ENCODE assay signal across 14 cellular contexts in genomic region chr10:49387029-49387428, GRCh38. TPM values are rescaled to one million over a fixed set of nuclear protein-coding genes. Genes with fewer than 3 reads are reported as not detected.
A peak's percentile ranks its signal among the peaks of the same experiment; 100 is the strongest.
DNase-seq lines count a peak whose midpoint lies in the region; ATAC-seq and TF ChIP-seq lines count a peak whose summit lies in the region.
"Had no signal": no experiment of that assay in that cellular context is flagged by ENCODE, and none has a peak within 500 bp of the region (broad histone marks: within the 10 kb centered on the region; RNA-seq: fewer than 3 reads in every experiment).

No MANE protein-coding gene starts in this region.

- TF ChIP-seq CTCF in PC-3 (conservative IDR thresholded peaks at IDR 0.05; ENCODE audit: low read depth, low read length) (no peak), fibroblast of lung (conservative IDR thresholded peaks at IDR 0.05 in 1 of 2, IDR thresholded peaks at IDR 0.05 in 1 of 2; ENCODE audit: low read depth in 1 of 2, low read length in 2 of 2) (no peak), endodermal cell (conservative IDR thresholded peaks at IDR 0.05) (no peak)
- no peak for TF ChIP-seq CTCF in CD8-positive, alpha-beta T cell (IDR thresholded peaks at IDR 0.05)

- CTCF ChIA-PET in PC-3 (lab: Charles Lee), result interaction anchor here (0.5 to 1.0 kb wide), 2 partner anchors 21 to 862 kb away, joined by 3 to 5 read pairs; no protein-coding TSS in a partner anchor
- CTCF ChIA-PET in CD8-positive, alpha-beta T cell (lab: Charles Lee), result no interaction called here

- peak; percentile 95 for ATAC-seq in PC-3
- ATAC-seq in GM19351 (IDR thresholded peaks at IDR 0.05; ENCODE audit: unreplicated experiment), result no peak
- no peak for ATAC-seq in CD8-positive, alpha-beta T cell

- intact Hi-C loops in PC-3 (cut with micrococcal nuclease), result no loop called here
- intact Hi-C loops in CD8-positive, alpha-beta T cell (cut with DNase I, micrococcal nuclease), result no loop called here

- H3F3A ChIP-seq in PC-3 (ENCODE audit: low read length, unreplicated experiment), result no peaks in the 10 kb centered on the region

- H3K9me3 Mint-ChIP-seq in endodermal cell, result no peaks in the 10 kb centered on the region
- no peaks in the 10 kb centered on the region for H3K9me3 Mint-ChIP-seq in CD8-positive, alpha-beta T cell

- peaks cover 25% of the 10 kb centered on the region for H3K27me3 Mint-ChIP-seq in endodermal cell (ENCODE audit: insufficient read depth)
- peaks cover 37% of the 10 kb centered on the region for H3K27me3 Mint-ChIP-seq in CD8-positive, alpha-beta T cell (ENCODE audit: low read depth)

- no peaks in the 10 kb centered on the region for H3K4me1 Mint-ChIP-seq in endodermal cell
- no peaks in the 10 kb centered on the region for H3K4me1 Mint-ChIP-seq in CD8-positive, alpha-beta T cell (ENCODE audit: low read depth)
- H3K4me1 Mint-ChIP-seq: neural progenitor cell had no signal

- H2AFZ ChIP-seq in PC-3 (ENCODE audit: low read length) (0 out of 2 replicates have a peak overlapping the region, but pooled peaks have one; percentile 8), fibroblast of lung (ENCODE audit: low read length) (no peak overlapping the region)
- H2AFZ ChIP-seq: neural progenitor cell had no signal

- H3K27ac ChIP-seq in PC-3 (ENCODE audit: low read length), result peak overlapping the region; percentile 27
- no peak overlapping the region for H3K27ac ChIP-seq in fibroblast of lung (ENCODE audit: insufficient read depth, low read length)
- no peak overlapping the region for H3K27ac ChIP-seq in endodermal cell (ENCODE audit: low read depth, low read length)
- H3K27ac ChIP-seq in CD8-positive, alpha-beta T cell (ENCODE audit: low read depth, low read length), result no peak overlapping the region
- H3K27ac ChIP-seq: neural progenitor cell, thoracic aorta had no signal

- no TSS peak for BruUV-seq in PC-3 (replicated peaks; lab: Mats Ljungman, UMichigan)

- DNase-seq in GM04503 (ENCODE audit: low read depth) (peak; percentile 35), PC-3 (peak; percentile 100), fibroblast of lung (ENCODE audit: low read depth in 2 of 2) (peak; percentile 66 to 81), skeletal muscle cell (ENCODE audit: low read depth) (peak; percentile 38), endodermal cell (no peak), NCI-H1092 treated with DMSO at 0.1 percent for 48 hours (lab: John Stamatoyannopoulos, UW) (no peak)
- DNase-seq in CD8-positive, alpha-beta T cell, result no peak
- DNase-seq: activated CD4-positive, alpha-beta T cell treated with anti-CD3 and anti-CD28 coated beads for 1 hour; activated T-cell treated with anti-CD3 and anti-CD28 coated beads, Interleukin-2, amount 50 U/mL, for 48 hours; hypothalamus had no signal

- H4K20me1 ChIP-seq in PC-3 (ENCODE audit: low read length) (no peaks in the 10 kb centered on the region), fibroblast of lung (ENCODE audit: control insufficient read depth, extremely low read depth, insufficient read depth, low read length) (no peaks in the 10 kb centered on the region)

- H3K36me3 Mint-ChIP-seq in endodermal cell (ENCODE audit: low read depth), result no peaks in the 10 kb centered on the region
- H3K36me3 Mint-ChIP-seq in CD8-positive, alpha-beta T cell, result no peaks in the 10 kb centered on the region
- H3K36me3 Mint-ChIP-seq: neural progenitor cell had no signal

- H3K27ac Mint-ChIP-seq in endodermal cell, result no peak overlapping the region
- no peak overlapping the region for H3K27ac Mint-ChIP-seq in CD8-positive, alpha-beta T cell
- H3K27ac Mint-ChIP-seq: neural progenitor cell had no signal

- no peak overlapping the region for H3K4me3 ChIP-seq in PC-3 (ENCODE audit: low read length)
- H3K4me3 ChIP-seq in fibroblast of lung (replicated peaks in 1 of 4; ENCODE audit: control extremely low read depth in 1 of 4, insufficient read depth in 1 of 4, low read depth in 3 of 4, low read length in 4 of 4), result no peak overlapping the region
- H3K4me3 ChIP-seq in skeletal muscle cell (ENCODE audit: low read depth, low read length), result no peak overlapping the region
- no peak overlapping the region for H3K4me3 ChIP-seq in endodermal cell (ENCODE audit: low read length)
- H3K4me3 ChIP-seq in CD8-positive, alpha-beta T cell (ENCODE audit: low read depth, low read length), result no peak overlapping the region
- H3K4me3 ChIP-seq: neural progenitor cell, thoracic aorta had no signal

- H3K79me2 ChIP-seq in PC-3 (ENCODE audit: low read length), result no peaks in the 10 kb centered on the region
- H3K79me2 ChIP-seq in fibroblast of lung (ENCODE audit: control insufficient read depth, insufficient read depth, low read length), result no peaks in the 10 kb centered on the region

- H3K4me2 ChIP-seq in PC-3 (ENCODE audit: low read length) (peak overlapping the region; percentile 59), fibroblast of lung (ENCODE audit: extremely low read depth, insufficient read depth, low read length) (no peak overlapping the region)
- H3K4me2 ChIP-seq: neural progenitor cell had no signal

- POLR2A ChIA-PET in PC-3 (lab: Charles Lee; ENCODE audit: unreplicated experiment), result no interaction called here
- POLR2A ChIA-PET in CD8-positive, alpha-beta T cell (lab: Charles Lee), result no interaction called here

- peaks cover 58% of the 10 kb centered on the region for H3K27me3 ChIP-seq in PC-3 (ENCODE audit: low read length)
- H3K27me3 ChIP-seq in fibroblast of lung (ENCODE audit: control insufficient read depth, insufficient read depth, low read length), result peaks cover 13% of the 10 kb centered on the region
- peaks cover 34% of the 10 kb centered on the region for H3K27me3 ChIP-seq in endodermal cell (ENCODE audit: control insufficient read depth, insufficient read depth, low read length, poor library complexity, severe bottlenecking)
- H3K27me3 ChIP-seq in CD8-positive, alpha-beta T cell (ENCODE audit: insufficient read depth, low read length), result no peaks in the 10 kb centered on the region

- no peak overlapping the region for H3K4me3 Mint-ChIP-seq in endodermal cell
- H3K4me3 Mint-ChIP-seq in CD8-positive, alpha-beta T cell, result no peak overlapping the region
- H3K4me3 Mint-ChIP-seq: neural progenitor cell had no signal

- no peaks in the 10 kb centered on the region for H3K36me3 ChIP-seq in PC-3 (ENCODE audit: low read depth, low read length)
- H3K36me3 ChIP-seq in fibroblast of lung (ENCODE audit: control insufficient read depth, insufficient read depth, low read length), result no peaks in the 10 kb centered on the region
- no peaks in the 10 kb centered on the region for H3K36me3 ChIP-seq in endodermal cell (ENCODE audit: control insufficient read depth, insufficient read depth, low read length)
- H3K36me3 ChIP-seq in CD8-positive, alpha-beta T cell (ENCODE audit: insufficient read depth, low read length), result no peaks in the 10 kb centered on the region
- H3K36me3 ChIP-seq: neural progenitor cell, thoracic aorta had no signal

- no peaks in the 10 kb centered on the region for H3K9me2 ChIP-seq in PC-3 (replicated peaks; ENCODE audit: low read length)

- H3K9ac ChIP-seq in PC-3 (ENCODE audit: low read length) (no peak overlapping the region), fibroblast of lung (ENCODE audit: insufficient read depth, low read length) (no peak overlapping the region), endodermal cell (ENCODE audit: extremely low read depth, low read length, poor library complexity, severe bottlenecking) (no peak overlapping the region)
- H3K9ac ChIP-seq: neural progenitor cell had no signal

- 92 to 94% methylated on average over 5 to 7 of the region's 7 CpGs for WGBS in endodermal cell (ENCODE audit: insufficient coverage in 1 of 2, insufficient read length in 1 of 2), 2 experiments

- H3K4me1 ChIP-seq in PC-3 (ENCODE audit: insufficient read depth, low read length) (peaks cover 15% of the 10 kb centered on the region), fibroblast of lung (ENCODE audit: control insufficient read depth, extremely low read depth, insufficient read depth, low read length) (no peaks in the 10 kb centered on the region), endodermal cell (ENCODE audit: control insufficient read depth, insufficient read depth, low read length) (no peaks in the 10 kb centered on the region)
- no peaks in the 10 kb centered on the region for H3K4me1 ChIP-seq in CD8-positive, alpha-beta T cell (ENCODE audit: insufficient read depth, low read length)
- H3K4me1 ChIP-seq: neural progenitor cell had no signal

- no peaks in the 10 kb centered on the region for H3K9me3 ChIP-seq in PC-3 (ENCODE audit: low read length)
- H3K9me3 ChIP-seq in fibroblast of lung (ENCODE audit: control insufficient read depth, insufficient read depth, low read depth, low read length), result no peaks in the 10 kb centered on the region
- no peaks in the 10 kb centered on the region for H3K9me3 ChIP-seq in endodermal cell (ENCODE audit: control insufficient read depth, low read length)
- no peaks in the 10 kb centered on the region for H3K9me3 ChIP-seq in CD8-positive, alpha-beta T cell (ENCODE audit: low read length)
- H3K9me3 ChIP-seq: thoracic aorta had no signal

RNA-seq across cellular contexts. Expression of gene DRGX, which starts 8.9 kb away (rescaled TPM):
- total RNA-seq in PC-3 (2014; rRNA removed) (0.12 and 0.33 TPM in 2 replicates), fibroblast of lung (not detected in 2 replicates), endodermal cell (not detected)
- polyA plus RNA-seq in fibroblast of lung, result 0.11 TPM in 1 of 2 replicates, not detected in the other
- 0.12 TPM in 1 of 2 replicates, not detected in the other for polyA plus RNA-seq in fibroblast of lung (2012)
- not detected in 2 replicates for polyA minus RNA-seq in fibroblast of lung (ENCODE audit: low replicate concordance)
- 0.82 TPM for polyA plus RNA-seq in endodermal cell (2013, experiment 1 of 2)
- 0.17 TPM for polyA plus RNA-seq in endodermal cell (2013, experiment 2 of 2)
- total RNA-seq in CD8-positive, alpha-beta T cell, result not detected
- total RNA-seq: lung microvascular endothelial cell, thoracic aorta had no signal

Comparison
In these comparisons a context has a peak if more than half of its experiments do, and no peak if none do; other contexts are left out.
1. DNase-seq: peak in GM04503 (single experiment), PC-3 (single experiment), fibroblast of lung (2 of 2) and skeletal muscle cell (single experiment); none in endodermal cell (single experiment), NCI-H1092 treated with DMSO at 0.1 percent for 48 hours (single experiment) and CD8-positive, alpha-beta T cell (0 of 7).